In the genomic region with DNA sequence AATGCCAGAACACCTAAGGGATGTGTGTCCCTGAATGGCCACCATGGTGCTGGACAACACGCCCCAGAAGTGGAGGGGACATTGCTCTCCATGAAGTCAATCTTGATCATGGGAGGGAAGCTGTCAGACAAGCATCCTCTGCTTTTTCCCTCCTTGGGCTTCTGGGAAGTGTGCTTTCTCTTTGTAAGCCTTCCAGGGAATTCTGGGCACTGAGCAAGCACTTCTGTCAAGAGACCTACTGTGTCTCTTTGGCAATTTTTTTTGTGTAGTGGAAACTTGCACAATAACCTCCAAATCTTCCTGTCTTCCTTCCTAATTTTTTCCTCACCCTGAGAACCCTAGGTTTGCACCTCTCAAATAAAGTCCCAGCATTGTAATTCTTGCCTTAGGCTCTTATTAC, we compare ENCODE assay signal across 14 cellular contexts.
"Had no signal": no experiment of that assay in that cellular context is flagged by ENCODE, and none has a peak within 500 bp of the region (broad histone marks: within the 10 kb centered on the region; RNA-seq: fewer than 3 reads in every experiment).

No MANE protein-coding gene starts in this region.

- H3K36me3 ChIP-seq: gastroesophageal sphincter, left ventricle myocardium inferior, ovary, tibial artery had no signal

- H3K9me3 ChIP-seq: gastroesophageal sphincter, left ventricle myocardium inferior, ovary, tibial artery had no signal

- DNase-seq: activated CD4-positive, alpha-beta memory T cell treated with anti-CD3 and anti-CD28 coated beads for 36 hours; activated CD4-positive, CD25-positive, alpha-beta regulatory T cell treated with anti-CD3 and anti-CD28 coated beads, Interleukin-2, amount 50 U/mL, for 72 hours; activated effector memory CD4-positive, alpha-beta T cell treated with anti-CD3 and anti-CD28 coated beads, Interleukin-2, amount 50 U/mL, for 16 hours; activated T-cell treated with anti-CD3 and anti-CD28 coated beads, Interleukin-2, amount 50 U/mL, for 4 hours; amygdala; endodermal cell; erythroblast; islet precursor cell; left ventricle myocardium inferior; ovary; small intestine had no signal

- H3K27ac ChIP-seq: left ventricle myocardium inferior, ovary had no signal

- ATAC-seq: activated naive CD4-positive, alpha-beta T cell treated with anti-CD3 and anti-CD28 coated beads, Interleukin-2, amount 50 U/mL, for 72 hours; activated T-cell treated with anti-CD3 and anti-CD28 coated beads, Interleukin-2, amount 50 U/mL, for 4 hours had no signal

- H3K27me3 ChIP-seq: ovary had no signal

- H3K4me3 ChIP-seq: gastroesophageal sphincter, left ventricle myocardium inferior, ovary, tibial artery had no signal
